In genomic region chr19:1592755-1593628, GRCh38 we compare ENCODE assay signal across 8 cellular contexts. TPM values are rescaled to one million over a fixed set of nuclear protein-coding genes. Genes with fewer than 3 reads are reported as not detected.
DNase-seq lines count a peak whose midpoint lies in the region; ATAC-seq lines count a peak whose summit lies in the region.

Gene MBD3 (minus strand): TSS chr19:1592865. CDS start chr19:1592631, 234 bp downstream.

- DNase-seq in AG08396 (ENCODE audit: low spot score), result peak; percentile 99
- DNase-seq in NCI-H446 (lab: John Stamatoyannopoulos, UW), result peak; percentile 85 to 99
- DNase-seq in activated CD4-positive, CD25-positive, alpha-beta regulatory T cell treated with anti-CD3 and anti-CD28 coated beads, Interleukin-2, amount 50 U/mL, for 72 hours, result peak; percentile 90
- peak; percentile 97 for DNase-seq in cerebellum (ENCODE audit: low spot score)
- peak; percentile 80 for DNase-seq in kidney glomerular epithelial cell (lab: John Stamatoyannopoulos, UW)
- DNase-seq in stimulated activated CD4-positive, alpha-beta T cell treated with anti-CD3 and anti-CD28 coated beads, Interleukin-15, amount 100 ng/mL, for 48 hours (ENCODE audit: low read depth in 2 of 2), result peak; percentile 74 to 83

- ATAC-seq in GM19025 (IDR thresholded peaks at IDR 0.05; ENCODE audit: low read depth, unreplicated experiment), result peak; percentile 65
- ATAC-seq in HG03342 (IDR thresholded peaks at IDR 0.05; ENCODE audit: unreplicated experiment), result peak; percentile 55

RNA-seq across cellular contexts. Expression of gene MBD3, which starts in this region (rescaled TPM):
- total RNA-seq in cerebellum, result 39.5 TPM

Comparison
In these comparisons a context has a peak if more than half of its experiments do, and no peak if none do; other contexts are left out.
1. Peak in every context shown above with its lines: DNase-seq and ATAC-seq.